12 cellular contexts compared by ENCODE assay signal in the genomic region with DNA sequence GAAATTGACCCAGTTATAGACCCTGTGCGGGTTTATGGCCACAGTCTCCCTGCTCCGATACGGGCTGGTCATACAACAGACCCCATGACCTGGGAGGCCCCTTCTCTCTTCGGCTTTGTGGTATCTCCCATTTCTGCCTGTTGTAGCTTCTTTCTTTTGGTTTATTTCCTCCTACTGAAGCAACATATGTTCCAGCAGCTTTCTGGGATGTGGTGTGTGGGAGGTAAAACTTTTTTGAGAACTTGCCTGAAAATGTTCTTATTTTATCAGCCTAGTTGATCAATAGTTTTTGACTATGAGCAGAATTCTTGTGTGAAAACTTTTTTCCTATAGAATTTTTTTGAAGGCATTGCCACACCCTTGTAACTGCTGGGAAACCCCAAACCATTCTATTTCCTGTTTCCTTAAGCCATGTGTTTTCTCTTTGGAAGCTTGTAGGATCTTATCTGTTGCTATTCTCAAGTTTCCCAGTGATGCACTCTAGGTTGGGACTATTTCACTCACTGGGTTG. TPM values are rescaled to one million over a fixed set of nuclear protein-coding genes. Genes with fewer than 3 reads are reported as not detected.
DNase-seq lines count a peak whose midpoint lies in the region; ATAC-seq and TF ChIP-seq lines count a peak whose summit lies in the region.
"Had no signal": no experiment of that assay in that cellular context is flagged by ENCODE, and none has a peak within 500 bp of the region (broad histone marks: within the 10 kb centered on the region; RNA-seq: fewer than 3 reads in every experiment).

No MANE protein-coding gene starts in this region.

- H3K27ac ChIP-seq in ACC112 (ENCODE audit: low read depth, low read length), result peak overlapping the region; percentile 35; the same call in 1 of the 2 replicates
- H3K27ac ChIP-seq in KMS-11, result no peak overlapping the region

- H3K27ac Mint-ChIP-seq in progenitor cell of endocrine pancreas, result no peak overlapping the region
- H3K27ac Mint-ChIP-seq: activated T-cell treated with anti-CD3 and anti-CD28 coated beads, Interleukin-2, amount 50 U/mL, for 24 hours had no signal

- DNase-seq in astrocyte of the spinal cord (ENCODE audit: low read depth, low spot score), result peak; percentile 31
- DNase-seq in left colon, result no peak
- no peak for DNase-seq in NCI-H2081 (lab: John Stamatoyannopoulos, UW)
- DNase-seq in activated CD8-positive, alpha-beta memory T cell treated with anti-CD3 and anti-CD28 coated beads, Interleukin-2, amount 50 U/mL, for 4 hours, result no peak
- no peak for DNase-seq in progenitor cell of endocrine pancreas (ENCODE audit: low spot score, unreplicated experiment)
- no peak for DNase-seq in DMS79 treated with DMSO at 0.1 percent for 48 hours (lab: John Stamatoyannopoulos, UW)
- DNase-seq: activated T-cell treated with anti-CD3 and anti-CD28 coated beads, Interleukin-2, amount 50 U/mL, for 24 hours; AML-193; cortex of kidney; T-helper 2 cell had no signal

- intact Hi-C loops in left colon (cut with DNase I, micrococcal nuclease), result no loop called here

- H2AFZ ChIP-seq in ACC112 (ENCODE audit: low read length, unreplicated experiment) (peak overlapping the region; percentile 85), KMS-11 (ENCODE audit: low read depth) (peak overlapping the region; percentile 7; the same call in 1 of the 2 replicates)

- no peaks in the 10 kb centered on the region for H4K20me1 ChIP-seq in KMS-11 (ENCODE audit: insufficient read depth)

- TF ChIP-seq CTCF in KMS-11 (conservative IDR thresholded peaks at IDR 0.05; ENCODE audit: low read depth, low read length), result no peak
- no peak for TF ChIP-seq CTCF in astrocyte of the spinal cord (IDR thresholded peaks at IDR 0.05; ENCODE audit: low read depth, low read length)
- TF ChIP-seq CTCF in progenitor cell of endocrine pancreas (IDR thresholded peaks at IDR 0.05; ENCODE audit: unreplicated experiment), result no peak

- ATAC-seq in left colon, result peak; percentile 57

- H3K27me3 ChIP-seq in ACC112 (ENCODE audit: insufficient read depth, low read length) (no peaks in the 10 kb centered on the region), KMS-11 (ENCODE audit: insufficient read depth, low read depth) (no peaks in the 10 kb centered on the region)

- H3K4me1 ChIP-seq in ACC112 (ENCODE audit: control insufficient read depth, insufficient read depth, low read length, unreplicated experiment), result peaks cover 8% of the 10 kb centered on the region
- H3K4me1 ChIP-seq in KMS-11 (ENCODE audit: low read depth, poor library complexity, severe bottlenecking), result peaks cover 13% of the 10 kb centered on the region

- H3K36me3 Mint-ChIP-seq in progenitor cell of endocrine pancreas (ENCODE audit: insufficient read depth), result no peaks in the 10 kb centered on the region

- in situ Hi-C loops in astrocyte of the spinal cord (cut with HindIII; ENCODE audit: low sequenced_read_pairs), result no loop called here

- no peak overlapping the region for H3K4me3 Mint-ChIP-seq in progenitor cell of endocrine pancreas (ENCODE audit: low read depth)
- H3K4me3 Mint-ChIP-seq: activated T-cell treated with anti-CD3 and anti-CD28 coated beads, Interleukin-2, amount 50 U/mL, for 24 hours had no signal

- H3K79me2 ChIP-seq in ACC112 (ENCODE audit: control insufficient read depth, insufficient read depth, low read length, unreplicated experiment) (no peaks in the 10 kb centered on the region), KMS-11 (ENCODE audit: insufficient read depth, low read depth) (no peaks in the 10 kb centered on the region)

- no peaks in the 10 kb centered on the region for H3K4me1 Mint-ChIP-seq in progenitor cell of endocrine pancreas (ENCODE audit: low read depth)

- H3K36me3 ChIP-seq in ACC112 (ENCODE audit: insufficient read depth, low read length) (no peaks in the 10 kb centered on the region), KMS-11 (ENCODE audit: insufficient read depth) (no peaks in the 10 kb centered on the region)

- H3K4me2 ChIP-seq in KMS-11, result no peak overlapping the region

- H3K4me3 ChIP-seq in ACC112 (ENCODE audit: low read depth, low read length) (no peak overlapping the region), KMS-11 (IDR thresholded peaks at IDR 0.05; ENCODE audit: insufficient read depth, low read depth, low read length) (no peak overlapping the region), astrocyte of the spinal cord (ENCODE audit: low read depth, low read length) (no peak overlapping the region)

- no peak overlapping the region for H3K9ac ChIP-seq in KMS-11

- H3K9me3 Mint-ChIP-seq in progenitor cell of endocrine pancreas (ENCODE audit: low read depth), result no peaks in the 10 kb centered on the region
- H3K9me3 Mint-ChIP-seq: activated T-cell treated with anti-CD3 and anti-CD28 coated beads, Interleukin-2, amount 50 U/mL, for 24 hours had no signal

- no peaks in the 10 kb centered on the region for H3K27me3 Mint-ChIP-seq in progenitor cell of endocrine pancreas
- H3K27me3 Mint-ChIP-seq: activated T-cell treated with anti-CD3 and anti-CD28 coated beads, Interleukin-2, amount 50 U/mL, for 24 hours had no signal

RNA-seq across cellular contexts. Expression of gene RAC1, which starts 6.6 kb away (rescaled TPM):
- total RNA-seq in left colon, result 100 to 1,000 TPM; 422 to 431 TPM
- 203 and 210 TPM in 2 replicates for total RNA-seq in progenitor cell of endocrine pancreas

RNA-seq across cellular contexts. Expression of gene FAM220A, which starts 19.0 kb away (rescaled TPM):
- total RNA-seq in left colon (10 to 100 TPM in 1 of 2 donors, 1 to 10 TPM in 1; 8.2 to 10.1 TPM), progenitor cell of endocrine pancreas (17.3 and 18.0 TPM in 2 replicates)
